Comparison of ENCODE assay signal across 30 cellular contexts in the genomic region with DNA sequence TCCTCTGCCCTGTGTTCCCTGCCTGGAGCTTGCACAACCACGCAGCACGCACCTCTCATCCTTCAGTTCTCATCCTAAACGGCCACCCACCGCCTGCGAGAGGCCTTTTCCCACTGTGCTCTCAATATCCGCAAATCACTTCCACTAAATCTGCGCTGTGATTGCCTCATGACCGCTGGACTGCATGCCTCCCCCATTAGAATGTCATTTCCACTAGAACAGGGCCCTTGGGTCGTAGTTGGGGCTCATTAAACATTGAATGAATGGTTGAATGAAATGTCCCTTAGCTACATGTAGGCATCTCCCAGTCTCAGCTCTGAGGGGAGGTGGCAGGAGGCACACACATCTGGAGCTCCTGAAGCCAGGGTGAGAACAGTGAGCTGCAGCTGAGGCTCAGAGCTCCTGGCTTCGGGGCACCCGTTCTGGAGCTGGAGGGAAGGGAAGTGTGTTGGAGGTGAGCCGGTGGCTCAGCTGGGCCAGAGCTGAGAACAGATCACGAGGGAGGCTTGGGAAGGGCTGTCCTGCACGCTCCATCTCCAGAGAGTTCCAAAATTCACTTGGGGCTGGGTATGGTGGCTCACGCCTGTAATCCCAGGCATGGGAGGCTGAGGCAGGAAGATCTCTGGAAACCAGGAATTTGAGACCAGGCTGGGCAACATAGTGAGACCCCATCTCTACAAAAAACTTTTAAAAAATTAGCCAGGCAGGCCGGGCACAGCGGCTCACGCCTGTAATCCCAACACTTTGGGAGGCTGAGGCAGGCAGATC. TPM values are rescaled to one million over a fixed set of nuclear protein-coding genes. Genes with fewer than 3 reads are reported as not detected.
DNase-seq lines count a peak whose midpoint lies in the region; ATAC-seq, FAIRE-seq and TF ChIP-seq lines count a peak whose summit lies in the region.
"Had no signal": no experiment of that assay in that cellular context is flagged by ENCODE, and none has a peak within 500 bp of the region (broad histone marks: within the 10 kb centered on the region; RNA-seq: fewer than 3 reads in every experiment).

No MANE protein-coding gene starts in this region.

- H2BK15ac ChIP-seq in H1 (ENCODE audit: low read length) = no peak overlapping the region

- no peak overlapping the region for H4K8ac ChIP-seq in H1 (ENCODE audit: extremely low read depth, insufficient read depth, low read length)

- no peak overlapping the region for H2AK5ac ChIP-seq in H1 (ENCODE audit: low read depth, low read length)

- no peak overlapping the region for H2BK5ac ChIP-seq in H1 (ENCODE audit: low read depth, low read length)

- H3K27ac ChIP-seq in Panc1 (ENCODE audit: low read length) (no peak overlapping the region), H1 (ENCODE audit: low read depth, low read length) (no peak overlapping the region)
- H3K27ac ChIP-seq: A549, PC-9, SJSA1 had no signal

- no peak overlapping the region for H3K56ac ChIP-seq in H1 (replicated peaks; ENCODE audit: insufficient read length, low read depth, low read length)

- no peaks in the 10 kb centered on the region for H3K27me3 Mint-ChIP-seq in stimulated activated naive B cell treated with anti-CD40 and anti-IgM and Interleukin-4, amounts not matched to agents 10 μg/mL and 1 μg/mL and 100 μg/mL, for 72 hours

- WGBS in H1 (ENCODE audit: extremely low coverage in 1 of 2, insufficient coverage in 1 of 2, insufficient read length in 1 of 2, insufficient replicate concordance in 2 of 2, low coverage in 1 of 2, low lambda C conversion rate in 2 of 2, missing lambda C conversion rate in 1 of 2), 2 experiments = 91% methylated on average over 18 of the region's 18 CpGs; no CpG with 5 or more reads in 1 of the 2 experiments

- peak; percentile 28; the same call in 1 of the 2 replicates for ATAC-seq in Panc1
- no peak for ATAC-seq in GM21528 (IDR thresholded peaks at IDR 0.05; ENCODE audit: low FRiP score, unreplicated experiment)
- ATAC-seq in stimulated activated naive B cell treated with anti-CD40 and anti-IgM and Interleukin-4, amounts not matched to agents 10 μg/mL and 1 μg/mL and 100 μg/mL, for 72 hours (replicated peaks) = no peak
- ATAC-seq: GM23338 had no signal

- no peaks in the 10 kb centered on the region for H3K23me2 ChIP-seq in H1 (ENCODE audit: low read depth, low read length)

- H3K9ac ChIP-seq in H1 (replicated peaks in 1 of 4; ENCODE audit: extremely low read depth in 1 of 4, low read depth in 3 of 4, low read length in 3 of 4) = no peak overlapping the region

- DNase-seq in G401 (ENCODE audit: low spot score) (peak; percentile 30), Panc1 (ENCODE audit: low read depth, low spot score) (no peak), H1 (ENCODE audit: low read depth in 1 of 2, low spot score in 2 of 2) (peak in 1 of 2 experiments; percentile 37), retina (peak; percentile 54)
- no peak for DNase-seq in stimulated activated naive CD4-positive, alpha-beta T cell (lab: John Stamatoyannopoulos, UW)
- no peak for DNase-seq in stimulated activated naive B cell treated with anti-CD40 and anti-IgM and Interleukin-4, amounts not matched to agents 10 μg/mL and 1 μg/mL and 100 μg/mL, for 72 hours
- DNase-seq: AML-193; C1 segment of cervical spinal cord; CD4-positive, alpha-beta memory T cell; COR-L47; DMS53; HCEC 1CT; Kasumi-1; NCI-H1092 treated with DMSO at 0.1 percent for 48 hours; NCI-H1436; NCI-H187; NCI-H2081 treated with DMSO at 0.1 percent for 48 hours; NCI-H2171 treated with DMSO at 0.1 percent for 48 hours; NCI-H345; NCI-H510A treated with DMSO at 0.1 percent for 48 hours; NCI-H748 treated with DMSO at 0.1 percent for 48 hours; NK-92 treated with Interleukin-12 subunit alpha and Interleukin-12 subunit beta, amount 100 ng/mL, for 24 hours; PC-9; Right ventricle myocardium superior; RPMI8226 had no signal

- H3K27me3 ChIP-seq in Panc1 (ENCODE audit: control insufficient read depth, insufficient read depth, low read length) (no peaks in the 10 kb centered on the region), H1 (replicated peaks in 1 of 4; ENCODE audit: control insufficient read depth in 3 of 4, extremely low read depth in 1 of 4, insufficient read depth in 3 of 4, low read length in 3 of 4) (no peaks in the 10 kb centered on the region)
- H3K27me3 ChIP-seq: SJSA1 had no signal

- no peaks in the 10 kb centered on the region for H3K9me3 Mint-ChIP-seq in stimulated activated naive B cell treated with anti-CD40 and anti-IgM and Interleukin-4, amounts not matched to agents 10 μg/mL and 1 μg/mL and 100 μg/mL, for 72 hours
- H3K9me3 Mint-ChIP-seq: GM23338 had no signal

- H3K4ac ChIP-seq in H1 (replicated peaks; ENCODE audit: insufficient read length, low read depth, low read length) = no peak overlapping the region

- H3K79me1 ChIP-seq in H1 (ENCODE audit: low read depth, low read length) = no peaks in the 10 kb centered on the region

- H3K9me3 ChIP-seq in Panc1 (ENCODE audit: control insufficient read depth, insufficient read depth, low read depth, low read length) (no peaks in the 10 kb centered on the region), H1 (ENCODE audit: insufficient read depth in 2 of 2, low read depth in 1 of 2, low read length in 1 of 2) (no peaks in the 10 kb centered on the region)
- H3K9me3 ChIP-seq: A549, SJSA1 had no signal

- no TSS peak for BruUV-seq in Panc1 (replicated peaks; lab: Mats Ljungman, UMichigan)

- in situ Hi-C loops in G401 (cut with HindIII; ENCODE audit: low sequenced_read_pairs) = no loop called here
- in situ Hi-C loops in Panc1 (cut with HindIII; ENCODE audit: low pct_unique_long_range_greater_than_20kb, low sequenced_read_pairs) = no loop called here

- no peaks in the 10 kb centered on the region for H4K20me1 ChIP-seq in H1 (replicated peaks in 1 of 2; ENCODE audit: control insufficient read depth in 1 of 2, insufficient read depth in 2 of 2, low read length in 2 of 2)

- CTCF ChIA-PET in Panc1 (lab: Charles Lee) (interaction anchor here (1.0 kb wide), 1 partner anchor 36 kb away, joined by 3 read pairs; no protein-coding TSS in a partner anchor), H1 (lab: Charles Lee; ENCODE audit: partially characterized antibody) (interaction anchor here (0.6 kb wide), 1 partner anchor 1192 kb away, joined by 3 read pairs; no protein-coding TSS in a partner anchor)

- H3K36me3 Mint-ChIP-seq in stimulated activated naive B cell treated with anti-CD40 and anti-IgM and Interleukin-4, amounts not matched to agents 10 μg/mL and 1 μg/mL and 100 μg/mL, for 72 hours = peaks cover 1 to 3% of the 10 kb centered on the region in 2 donors
- H3K36me3 Mint-ChIP-seq: CD4-positive, alpha-beta memory T cell had no signal

- no peak overlapping the region for H3K23ac ChIP-seq in H1 (ENCODE audit: insufficient read length)

- no peak overlapping the region for H2BK20ac ChIP-seq in H1 (ENCODE audit: low read length)

- H3K4me1 ChIP-seq in Panc1 (ENCODE audit: control insufficient read depth, insufficient read depth, low read length) (no peaks in the 10 kb centered on the region), H1 (replicated peaks in 1 of 4; ENCODE audit: control insufficient read depth in 3 of 4, insufficient read depth in 4 of 4, low read length in 3 of 4) (no peaks in the 10 kb centered on the region; a peak in 1 of 7 replicates)
- H3K4me1 ChIP-seq: A549, SJSA1 had no signal

- H3K36me3 ChIP-seq in Panc1 (ENCODE audit: control insufficient read depth, insufficient read depth, low read length) = no peaks in the 10 kb centered on the region
- H3K36me3 ChIP-seq in H1 (ENCODE audit: control insufficient read depth in 2 of 4, insufficient read depth in 4 of 4, low read length in 3 of 4) = no peaks in the 10 kb centered on the region
- H3K36me3 ChIP-seq: SJSA1 had no signal

- no peak for TF ChIP-seq POLR2A in H1 (IDR thresholded peaks at IDR 0.05; ENCODE audit: control extremely low read depth in 1 of 2, low read depth in 2 of 2, low read length in 2 of 2)

- H3K27ac Mint-ChIP-seq in stimulated activated naive B cell treated with anti-CD40 and anti-IgM and Interleukin-4, amounts not matched to agents 10 μg/mL and 1 μg/mL and 100 μg/mL, for 72 hours = no peak overlapping the region
- H3K27ac Mint-ChIP-seq: GM23338 had no signal

- no peak for TF ChIP-seq EP300 in H1 (IDR thresholded peaks at IDR 0.05; ENCODE audit: borderline replicate concordance in 1 of 2, low read depth in 2 of 2, low read length in 2 of 2)

- no peak for TF ChIP-seq RAD21 in H1 (IDR thresholded peaks at IDR 0.05 in 1 of 2, conservative IDR thresholded peaks at IDR 0.05 in 1 of 2; ENCODE audit: low read depth in 2 of 2, low read length in 2 of 2)

- H4K5ac ChIP-seq in H1 (ENCODE audit: insufficient read length, low read depth, low read length) = no peak overlapping the region

- POLR2A ChIA-PET in Panc1 (lab: Charles Lee) = no interaction called here
- POLR2A ChIA-PET in H1 (lab: Charles Lee; ENCODE audit: partially characterized antibody) = interaction anchor here (2.4 kb wide), 1 partner anchor 27 kb away, joined by 5 read pairs; no protein-coding TSS in a partner anchor

- no peak for FAIRE-seq in H1 (lab: Jason Lieb, UNC)
- FAIRE-seq: A549, G401.6 had no signal

- H4K91ac ChIP-seq in H1 (replicated peaks; ENCODE audit: insufficient read length, low read length) = no peak overlapping the region

- H2AFZ ChIP-seq in H1 (ENCODE audit: low read length) = no peak overlapping the region
- H2AFZ ChIP-seq: GM23338, PC-9 had no signal

- no peak overlapping the region for H3K4me2 ChIP-seq in H1 (ENCODE audit: insufficient read depth in 1 of 2, low read depth in 2 of 2, low read length in 2 of 2)
- H3K4me2 ChIP-seq: A549, GM23338, PC-9 had no signal

- H3K79me2 ChIP-seq in H1 (ENCODE audit: control insufficient read depth in 1 of 2, insufficient read depth in 2 of 2, low read length in 2 of 2) = no peaks in the 10 kb centered on the region

- TF ChIP-seq CTCF in Panc1 (IDR thresholded peaks at IDR 0.05) = no peak
- no peak for TF ChIP-seq CTCF in H1 (IDR thresholded peaks at IDR 0.05; ENCODE audit: control extremely low read depth in 1 of 3, insufficient read depth in 1 of 3, low read depth in 1 of 3, low read length in 3 of 3)

- H3K14ac ChIP-seq in H1 (ENCODE audit: insufficient read length) = no peak overlapping the region

- no peak overlapping the region for H2BK12ac ChIP-seq in H1 (ENCODE audit: low read depth, low read length)

- no peak overlapping the region for H2BK120ac ChIP-seq in H1 (replicated peaks; ENCODE audit: low read depth, low read length)

- H3K4me3 ChIP-seq in Panc1 (ENCODE audit: low read depth in 2 of 2, low read length in 2 of 2) (no peak overlapping the region), H1 (ENCODE audit: extremely low read depth in 1 of 4, insufficient read depth in 2 of 4, low read depth in 3 of 4, low read length in 4 of 4) (no peak overlapping the region)
- H3K4me3 ChIP-seq: A549, GM23338, PC-9, SJSA1 had no signal

- intact Hi-C loops in Panc1 (cut with micrococcal nuclease; ENCODE audit: unreplicated experiment) = no loop called here

- 0 out of 2 replicates have a peak overlapping the region, but pooled peaks have one; percentile 53 for H3K18ac ChIP-seq in H1 (ENCODE audit: extremely low read depth, low read length)

- H3K4me1 Mint-ChIP-seq in stimulated activated naive B cell treated with anti-CD40 and anti-IgM and Interleukin-4, amounts not matched to agents 10 μg/mL and 1 μg/mL and 100 μg/mL, for 72 hours = peaks cover 4% of the 10 kb centered on the region in 2 donors

- no peak overlapping the region for H3K4me3 Mint-ChIP-seq in stimulated activated naive B cell treated with anti-CD40 and anti-IgM and Interleukin-4, amounts not matched to agents 10 μg/mL and 1 μg/mL and 100 μg/mL, for 72 hours
- H3K4me3 Mint-ChIP-seq: CD4-positive, alpha-beta memory T cell; GM23338 had no signal

RNA-seq across cellular contexts. Expression of gene TMEM201, which starts 30.4 kb away (rescaled TPM):
- total RNA-seq in G401 (2014; rRNA removed; shearing (Covaris generic)) = 65.2 and 68.3 TPM in 2 replicates
- 26.5 TPM for total RNA-seq in Panc1 (2021; ENCODE audit: unreplicated experiment)
- polyA plus RNA-seq in Panc1 (2012; ENCODE audit: insufficient read length) = 16.2 TPM
- total RNA-seq in H1 (2021; fragmentation: NEBNext Ultra II Directional; extraction: Animal tissue kit (Norgen Biotek cat#: 25700)) = 27.1 and 27.9 TPM in 2 replicates
- polyA plus RNA-seq in H1 (2011; rRNA removed) = 8.2 and 14.2 TPM in 2 replicates
- polyA plus RNA-seq in H1 (2011; cell fraction: cytosol; rRNA removed) = 4.4 TPM
- polyA plus RNA-seq in H1 (2011; cell fraction: nucleus; rRNA removed) = 24.5 TPM
- 11.3 to 20.5 TPM (median 17.5 TPM) in 4 replicates for polyA plus RNA-seq in H1 (2012, experiment 1 of 2)
- 17.2 TPM for polyA plus RNA-seq in H1 (2012, experiment 2 of 2)
- polyA plus RNA-seq in H1 (2013, experiment 1 of 2) = 24.4 TPM
- 26.3 TPM for polyA plus RNA-seq in H1 (2013, experiment 2 of 2)
- 6.7 and 6.9 TPM in 2 replicates for polyA minus RNA-seq in H1 (2011; rRNA and poly(A)+ RNA removed)
- 12.9 TPM for polyA minus RNA-seq in H1 (2011; cell fraction: cytosol; rRNA and poly(A)+ RNA removed)
- 20.1 TPM for polyA minus RNA-seq in H1 (2011; cell fraction: nucleus; rRNA and poly(A)+ RNA removed)

RNA-seq across cellular contexts. Expression of gene PIK3CD, which starts 32.4 kb away (rescaled TPM):
- 59.4 and 73.9 TPM in 2 replicates for total RNA-seq in G401 (2014; rRNA removed; shearing (Covaris generic))
- 12.5 TPM for total RNA-seq in Panc1 (2021; ENCODE audit: unreplicated experiment)
- polyA plus RNA-seq in Panc1 (2012; ENCODE audit: insufficient read length) = 12.0 TPM
- total RNA-seq in H1 (2021; fragmentation: NEBNext Ultra II Directional; extraction: Animal tissue kit (Norgen Biotek cat#: 25700)) = 24.1 and 24.8 TPM in 2 replicates
- 20.6 and 28.8 TPM in 2 replicates for polyA plus RNA-seq in H1 (2011; rRNA removed)
- polyA plus RNA-seq in H1 (2011; cell fraction: cytosol; rRNA removed) = 18.1 TPM
- polyA plus RNA-seq in H1 (2011; cell fraction: nucleus; rRNA removed) = 46.9 TPM
- polyA plus RNA-seq in H1 (2012, experiment 1 of 2) = 20.8 to 23.7 TPM (median 22.1 TPM) in 4 replicates
- 14.9 TPM for polyA plus RNA-seq in H1 (2012, experiment 2 of 2)
- polyA plus RNA-seq in H1 (2013, experiment 1 of 2) = 6.2 TPM
- polyA plus RNA-seq in H1 (2013, experiment 2 of 2) = 5.9 TPM
- polyA minus RNA-seq in H1 (2011; rRNA and poly(A)+ RNA removed) = 23.1 and 25.3 TPM in 2 replicates
- polyA minus RNA-seq in H1 (2011; cell fraction: cytosol; rRNA and poly(A)+ RNA removed) = 17.4 TPM
- polyA minus RNA-seq in H1 (2011; cell fraction: nucleus; rRNA and poly(A)+ RNA removed) = 26.4 TPM

Comparison
In these comparisons a context has a peak if more than half of its experiments do, and no peak if none do; other contexts are left out.
1. DNase-seq: peak in G401 (single experiment) and retina (single experiment); none in Panc1 (single experiment), stimulated activated naive CD4-positive, alpha-beta T cell (0 of 6) and stimulated activated naive B cell treated with anti-CD40 and anti-IgM and Interleukin-4, amounts not matched to agents 10 μg/mL and 1 μg/mL and 100 μg/mL, for 72 hours (single experiment).